1 cellular context compared by ENCODE assay signal in genomic region chr21:42000908-42001307, GRCh38.
A peak's percentile ranks its signal among the peaks of the same experiment; 100 is the strongest.
TF ChIP-seq lines count a peak whose summit lies in the region.

No MANE protein-coding gene starts in this region.

TF ChIP-seq in K562, 482 proteins besides CTCF, POLR2A, EP300 and RAD21 (continued from another document):
- TF ChIP-seq NCOA4 (IDR thresholded peaks at IDR 0.05; ENCODE audit: partially characterized antibody), result no peak
- no peak for TF ChIP-seq BRD9 (IDR thresholded peaks at IDR 0.05; ENCODE audit: low read depth, partially characterized antibody)
- TF ChIP-seq TGIF2 (CRISPR knock-in tag; IDR thresholded peaks at IDR 0.05), result no peak
- TF ChIP-seq ZNF384 (IDR thresholded peaks at IDR 0.05; ENCODE audit: low read depth, low read length), result no peak
- no peak for TF ChIP-seq TAF15 (IDR thresholded peaks at IDR 0.05; ENCODE audit: low read depth, low read length)
- TF ChIP-seq ARHGAP35 (IDR thresholded peaks at IDR 0.05; ENCODE audit: partially characterized antibody), result no peak
- no peak for TF ChIP-seq ZBTB9 (CRISPR knock-in tag; IDR thresholded peaks at IDR 0.05)
- TF ChIP-seq TRIM24 (IDR thresholded peaks at IDR 0.05), result no peak
- TF ChIP-seq, protein P1, sequence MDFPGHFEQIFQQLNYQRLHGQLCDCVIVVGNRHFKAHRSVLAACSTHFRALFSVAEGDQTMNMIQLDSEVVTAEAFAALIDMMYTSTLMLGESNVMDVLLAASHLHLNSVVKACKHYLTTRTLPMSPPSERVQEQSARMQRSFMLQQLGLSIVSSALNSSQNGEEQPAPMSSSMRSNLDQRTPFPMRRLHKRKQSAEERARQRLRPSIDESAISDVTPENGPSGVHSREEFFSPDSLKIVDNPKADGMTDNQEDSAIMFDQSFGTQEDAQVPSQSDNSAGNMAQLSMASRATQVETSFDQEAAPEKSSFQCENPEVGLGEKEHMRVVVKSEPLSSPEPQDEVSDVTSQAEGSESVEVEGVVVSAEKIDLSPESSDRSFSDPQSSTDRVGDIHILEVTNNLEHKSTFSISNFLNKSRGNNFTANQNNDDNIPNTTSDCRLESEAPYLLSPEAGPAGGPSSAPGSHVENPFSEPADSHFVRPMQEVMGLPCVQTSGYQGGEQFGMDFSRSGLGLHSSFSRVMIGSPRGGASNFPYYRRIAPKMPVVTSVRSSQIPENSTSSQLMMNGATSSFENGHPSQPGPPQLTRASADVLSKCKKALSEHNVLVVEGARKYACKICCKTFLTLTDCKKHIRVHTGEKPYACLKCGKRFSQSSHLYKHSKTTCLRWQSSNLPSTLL (IDR thresholded peaks at IDR 0.05), result no peak
- no peak for TF ChIP-seq ZNF282 (CRISPR knock-in tag; IDR thresholded peaks at IDR 0.05)
- TF ChIP-seq HINFP (tag; conservative IDR thresholded peaks at IDR 0.05; ENCODE audit: low read depth), result no peak
- TF ChIP-seq CTBP1 (IDR thresholded peaks at IDR 0.05; ENCODE audit: borderline replicate concordance), result no peak
- TF ChIP-seq, protein P2, sequence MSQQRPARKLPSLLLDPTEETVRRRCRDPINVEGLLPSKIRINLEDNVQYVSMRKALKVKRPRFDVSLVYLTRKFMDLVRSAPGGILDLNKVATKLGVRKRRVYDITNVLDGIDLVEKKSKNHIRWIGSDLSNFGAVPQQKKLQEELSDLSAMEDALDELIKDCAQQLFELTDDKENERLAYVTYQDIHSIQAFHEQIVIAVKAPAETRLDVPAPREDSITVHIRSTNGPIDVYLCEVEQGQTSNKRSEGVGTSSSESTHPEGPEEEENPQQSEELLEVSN (IDR thresholded peaks at IDR 0.05; ENCODE audit: borderline replicate concordance in 1 of 2, extremely low read depth in 1 of 2, insufficient read depth in 1 of 2, insufficient read length in 1 of 2, low read depth in 1 of 2, low read length in 1 of 2, poor library complexity in 1 of 2, severe bottlenecking in 1 of 2), result no peak
- no peak for TF ChIP-seq MCM3 (IDR thresholded peaks at IDR 0.05)
- TF ChIP-seq TRIM28 (IDR thresholded peaks at IDR 0.05), result no peak
- TF ChIP-seq BCOR (IDR thresholded peaks at IDR 0.05), result peak; percentile 95
- TF ChIP-seq RBM25 (IDR thresholded peaks at IDR 0.05; ENCODE audit: low read depth, low read length, severe bottlenecking), result peak; percentile 92
- TF ChIP-seq ETV6 (IDR thresholded peaks at IDR 0.05; ENCODE audit: borderline replicate concordance in 1 of 2, low read depth in 2 of 2, low read length in 1 of 2), result no peak
- TF ChIP-seq ETV6 (CRISPR knock-in tag; IDR thresholded peaks at IDR 0.05; ENCODE audit: borderline replicate concordance), result no peak
- no peak for TF ChIP-seq MAFF (IDR thresholded peaks at IDR 0.05; ENCODE audit: low read length)
- TF ChIP-seq, protein P3, sequence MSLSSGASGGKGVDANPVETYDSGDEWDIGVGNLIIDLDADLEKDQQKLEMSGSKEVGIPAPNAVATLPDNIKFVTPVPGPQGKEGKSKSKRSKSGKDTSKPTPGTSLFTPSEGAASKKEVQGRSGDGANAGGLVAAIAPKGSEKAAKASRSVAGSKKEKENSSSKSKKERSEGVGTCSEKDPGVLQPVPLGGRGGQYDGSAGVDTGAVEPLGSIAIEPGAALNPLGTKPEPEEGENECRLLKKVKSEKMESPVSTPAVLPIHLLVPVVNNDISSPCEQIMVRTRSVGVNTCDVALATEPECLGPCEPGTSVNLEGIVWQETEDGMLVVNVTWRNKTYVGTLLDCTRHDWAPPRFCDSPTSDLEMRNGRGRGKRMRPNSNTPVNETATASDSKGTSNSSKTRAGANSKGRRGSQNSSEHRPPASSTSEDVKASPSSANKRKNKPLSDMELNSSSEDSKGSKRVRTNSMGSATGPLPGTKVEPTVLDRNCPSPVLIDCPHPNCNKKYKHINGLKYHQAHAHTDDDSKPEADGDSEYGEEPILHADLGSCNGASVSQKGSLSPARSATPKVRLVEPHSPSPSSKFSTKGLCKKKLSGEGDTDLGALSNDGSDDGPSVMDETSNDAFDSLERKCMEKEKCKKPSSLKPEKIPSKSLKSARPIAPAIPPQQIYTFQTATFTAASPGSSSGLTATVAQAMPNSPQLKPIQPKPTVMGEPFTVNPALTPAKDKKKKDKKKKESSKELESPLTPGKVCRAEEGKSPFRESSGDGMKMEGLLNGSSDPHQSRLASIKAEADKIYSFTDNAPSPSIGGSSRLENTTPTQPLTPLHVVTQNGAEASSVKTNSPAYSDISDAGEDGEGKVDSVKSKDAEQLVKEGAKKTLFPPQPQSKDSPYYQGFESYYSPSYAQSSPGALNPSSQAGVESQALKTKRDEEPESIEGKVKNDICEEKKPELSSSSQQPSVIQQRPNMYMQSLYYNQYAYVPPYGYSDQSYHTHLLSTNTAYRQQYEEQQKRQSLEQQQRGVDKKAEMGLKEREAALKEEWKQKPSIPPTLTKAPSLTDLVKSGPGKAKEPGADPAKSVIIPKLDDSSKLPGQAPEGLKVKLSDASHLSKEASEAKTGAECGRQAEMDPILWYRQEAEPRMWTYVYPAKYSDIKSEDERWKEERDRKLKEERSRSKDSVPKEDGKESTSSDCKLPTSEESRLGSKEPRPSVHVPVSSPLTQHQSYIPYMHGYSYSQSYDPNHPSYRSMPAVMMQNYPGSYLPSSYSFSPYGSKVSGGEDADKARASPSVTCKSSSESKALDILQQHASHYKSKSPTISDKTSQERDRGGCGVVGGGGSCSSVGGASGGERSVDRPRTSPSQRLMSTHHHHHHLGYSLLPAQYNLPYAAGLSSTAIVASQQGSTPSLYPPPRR (CRISPR knock-in tag; IDR thresholded peaks at IDR 0.05; ENCODE audit: borderline replicate concordance), result no peak
- no peak for TF ChIP-seq DNMT1 (IDR thresholded peaks at IDR 0.05)
- no peak for TF ChIP-seq EHMT2 (IDR thresholded peaks at IDR 0.05)
- TF ChIP-seq ZNF586 (CRISPR knock-in tag; conservative IDR thresholded peaks at IDR 0.05), result no peak
- TF ChIP-seq HDGF (IDR thresholded peaks at IDR 0.05), result no peak
- TF ChIP-seq KDM1A (IDR thresholded peaks at IDR 0.05), result peak; percentile 54 to 71; a peak in 3 of 4 replicates
- no peak for TF ChIP-seq ZFP36 (IDR thresholded peaks at IDR 0.05; ENCODE audit: low read depth, low read length, partially characterized antibody)
- no peak for TF ChIP-seq ZMIZ1 (IDR thresholded peaks at IDR 0.05; ENCODE audit: low read depth in 2 of 2, low read length in 2 of 2)
- no peak for TF ChIP-seq PCBP1 (IDR thresholded peaks at IDR 0.05; ENCODE audit: low read depth, low read length, poor library complexity, severe bottlenecking)
- peak in 1 of 2 experiments; percentile 63; a peak in 1 of 4 replicates for TF ChIP-seq RCOR1 (IDR thresholded peaks at IDR 0.05; ENCODE audit: borderline replicate concordance in 1 of 2, low read depth in 2 of 2, low read length in 2 of 2)
- no peak for TF ChIP-seq RB1 (IDR thresholded peaks at IDR 0.05; ENCODE audit: low read depth)
- no peak for TF ChIP-seq RNF219 (CRISPR knock-in tag; IDR thresholded peaks at IDR 0.05)
- no peak for TF ChIP-seq SNIP1 (IDR thresholded peaks at IDR 0.05; ENCODE audit: low read depth)
- TF ChIP-seq C11orf30 (IDR thresholded peaks at IDR 0.05; ENCODE audit: low read depth), result no peak
- TF ChIP-seq ZNF445 (CRISPR knock-in tag; IDR thresholded peaks at IDR 0.05; ENCODE audit: low read depth), result no peak
- TF ChIP-seq, protein P4, sequence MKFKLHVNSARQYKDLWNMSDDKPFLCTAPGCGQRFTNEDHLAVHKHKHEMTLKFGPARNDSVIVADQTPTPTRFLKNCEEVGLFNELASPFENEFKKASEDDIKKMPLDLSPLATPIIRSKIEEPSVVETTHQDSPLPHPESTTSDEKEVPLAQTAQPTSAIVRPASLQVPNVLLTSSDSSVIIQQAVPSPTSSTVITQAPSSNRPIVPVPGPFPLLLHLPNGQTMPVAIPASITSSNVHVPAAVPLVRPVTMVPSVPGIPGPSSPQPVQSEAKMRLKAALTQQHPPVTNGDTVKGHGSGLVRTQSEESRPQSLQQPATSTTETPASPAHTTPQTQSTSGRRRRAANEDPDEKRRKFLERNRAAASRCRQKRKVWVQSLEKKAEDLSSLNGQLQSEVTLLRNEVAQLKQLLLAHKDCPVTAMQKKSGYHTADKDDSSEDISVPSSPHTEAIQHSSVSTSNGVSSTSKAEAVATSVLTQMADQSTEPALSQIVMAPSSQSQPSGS (CRISPR knock-in tag; IDR thresholded peaks at IDR 0.05), result no peak
- no peak for TF ChIP-seq TCF7 (IDR thresholded peaks at IDR 0.05; ENCODE audit: borderline replicate concordance)
- TF ChIP-seq ZNF124 (CRISPR knock-in tag; IDR thresholded peaks at IDR 0.05), result no peak
- no peak for TF ChIP-seq TSHZ1 (CRISPR knock-in tag; IDR thresholded peaks at IDR 0.05)
